11 cellular contexts compared by ENCODE assay signal in the genomic region with DNA sequence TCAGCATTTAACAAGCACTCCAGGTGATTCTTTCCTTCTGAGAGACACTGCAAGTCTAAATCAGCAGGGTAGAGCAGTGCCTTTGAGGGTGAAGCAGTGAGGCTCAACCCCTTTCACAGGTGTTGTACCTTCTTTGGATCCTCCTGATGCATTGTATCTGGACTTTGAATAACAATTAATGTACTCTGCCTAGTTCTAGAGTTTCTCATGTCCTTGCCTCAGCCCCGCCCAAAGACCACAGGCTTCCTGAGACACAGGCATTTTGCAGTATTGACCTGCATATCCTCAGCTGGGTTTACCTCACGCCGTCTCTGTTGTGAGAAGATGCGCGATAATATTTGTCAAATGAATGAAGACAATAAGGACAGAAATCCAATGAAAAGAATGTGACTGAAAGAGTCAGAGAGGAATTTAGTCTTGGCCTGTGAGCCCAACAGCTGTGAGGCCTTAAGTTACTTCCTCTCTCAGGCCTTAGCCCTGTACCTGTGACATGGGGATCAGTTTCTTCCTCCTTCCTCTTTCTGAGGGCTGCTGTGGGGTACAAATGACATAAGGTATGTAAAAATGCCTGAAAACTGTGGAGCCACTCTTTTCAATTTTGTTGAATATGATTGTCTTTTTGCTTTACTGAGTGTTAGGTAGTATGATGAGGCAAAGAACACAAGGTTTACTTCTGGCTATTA. TPM values are rescaled to one million over a fixed set of nuclear protein-coding genes. Genes with fewer than 3 reads are reported as not detected.
A peak's percentile ranks its signal among the peaks of the same experiment; 100 is the strongest.
DNase-seq lines count a peak whose midpoint lies in the region; ATAC-seq and TF ChIP-seq lines count a peak whose summit lies in the region.
"Had no signal": no experiment of that assay in that cellular context is flagged by ENCODE, and none has a peak within 500 bp of the region (broad histone marks: within the 10 kb centered on the region; RNA-seq: fewer than 3 reads in every experiment).

No MANE protein-coding gene starts in this region.

- no peaks in the 10 kb centered on the region for H3K27me3 Mint-ChIP-seq in central memory CD8-positive, alpha-beta T cell

- intact Hi-C loops in posterior vena cava (cut with DNase I): no loop called here

- peaks cover 17% of the 10 kb centered on the region for H3K36me3 Mint-ChIP-seq in central memory CD8-positive, alpha-beta T cell (ENCODE audit: insufficient read depth)

- H3K9me3 ChIP-seq in osteoblast (ENCODE audit: low read depth, low read length): no peaks in the 10 kb centered on the region

- H3K27ac ChIP-seq in osteoblast (ENCODE audit: low read depth, low read length): no peak overlapping the region

- H3K27me3 ChIP-seq in osteoblast (ENCODE audit: insufficient read depth, low read length): no peaks in the 10 kb centered on the region

- H3K9me3 Mint-ChIP-seq in central memory CD8-positive, alpha-beta T cell: no peaks in the 10 kb centered on the region

- H3K36me3 ChIP-seq in osteoblast (ENCODE audit: insufficient read depth, low read length): no peaks in the 10 kb centered on the region

- H3K27ac Mint-ChIP-seq in central memory CD8-positive, alpha-beta T cell (ENCODE audit: low read depth): peak overlapping the region; percentile 74

- no peaks in the 10 kb centered on the region for H3K4me1 ChIP-seq in osteoblast (ENCODE audit: insufficient read depth, low read length)

- no peak overlapping the region for H3K4me2 ChIP-seq in osteoblast (ENCODE audit: insufficient read depth, low read length)

- no peaks in the 10 kb centered on the region for H4K20me1 ChIP-seq in osteoblast (ENCODE audit: insufficient read depth, low read length)

- TF ChIP-seq CTCF in GM12864 (IDR thresholded peaks at IDR 0.05; ENCODE audit: low read depth, low read length, missing control alignments): no peak
- TF ChIP-seq CTCF in osteoblast (IDR thresholded peaks at IDR 0.05; ENCODE audit: extremely low read depth, low read depth, low read length): no peak

- H3K4me3 Mint-ChIP-seq in central memory CD8-positive, alpha-beta T cell: peak overlapping the region; percentile 46

- peaks cover 28% of the 10 kb centered on the region for H3K4me1 Mint-ChIP-seq in central memory CD8-positive, alpha-beta T cell

- no peaks in the 10 kb centered on the region for H3K79me2 ChIP-seq in osteoblast (ENCODE audit: insufficient read depth, low read length)

- no peak overlapping the region for H3K4me3 ChIP-seq in GM12864 (ENCODE audit: low read depth, low read length)
- no peak overlapping the region for H3K4me3 ChIP-seq in osteoblast (ENCODE audit: insufficient read depth, low read length)

- ATAC-seq in GM21576 (IDR thresholded peaks at IDR 0.05; ENCODE audit: unreplicated experiment): peak; percentile 84
- peak; percentile 78 for ATAC-seq in central memory CD8-positive, alpha-beta T cell (replicated peaks; ENCODE audit: extremely low read depth, poor library complexity, severe bottlenecking)
- ATAC-seq: left ventricle myocardium superior had no signal

- no peak overlapping the region for H2AFZ ChIP-seq in osteoblast (ENCODE audit: low read length)

- DNase-seq in GM12864 (ENCODE audit: low read depth): peak; percentile 46
- peak; percentile 32 to 72 for DNase-seq in NOMO-1 (lab: John Stamatoyannopoulos, UW; ENCODE audit: unreplicated experiment in 2 of 2)
- no peak for DNase-seq in central memory CD8-positive, alpha-beta T cell (ENCODE audit: low spot score in 2 of 2)
- no peak for DNase-seq in posterior vena cava (ENCODE audit: low spot score)
- DNase-seq in osteoblast (ENCODE audit: insufficient read length, low spot score, missing footprints): no peak
- no peak for DNase-seq in DMS53 treated with DMSO at 0.1 percent for 48 hours (lab: John Stamatoyannopoulos, UW; ENCODE audit: unreplicated experiment)
- no peak for DNase-seq in iPS-NIHi7 (ENCODE audit: extremely low spot score)
- DNase-seq: left ventricle myocardium superior; NCI-H226; stimulated activated CD4-positive, alpha-beta T cell treated with anti-CD3 and anti-CD28 coated beads, Interleukin-15, amount 100 ng/mL, for 24 hours had no signal

RNA-seq across cellular contexts. Expression of gene WIPF1, which starts 43.7 kb away (rescaled TPM):
- total RNA-seq in posterior vena cava (10 to 100 TPM; 59.9 to 65.1 TPM), osteoblast (17.7 and 18.0 TPM in 2 replicates)

Comparison
In these comparisons a context has a peak if more than half of its experiments do, and no peak if none do; other contexts are left out.
1. DNase-seq: peak in GM12864 (single experiment) and NOMO-1 (2 of 2); none in central memory CD8-positive, alpha-beta T cell (0 of 2), posterior vena cava (single experiment), osteoblast (single experiment), DMS53 treated with DMSO at 0.1 percent for 48 hours (single experiment) and iPS-NIHi7 (single experiment).